Comparison of ENCODE assay signal across 12 cellular contexts in genomic region chr21:15617968-15618367, GRCh38.
A peak's percentile ranks its signal among the peaks of the same experiment; 100 is the strongest.
DNase-seq lines count a peak whose midpoint lies in the region; ATAC-seq and TF ChIP-seq lines count a peak whose summit lies in the region.
"Had no signal": no experiment of that assay in that cellular context is flagged by ENCODE, and none has a peak within 500 bp of the region (broad histone marks: within the 10 kb centered on the region; RNA-seq: fewer than 3 reads in every experiment).

No MANE protein-coding gene starts in this region.

- peak overlapping the region; percentile 68 for H3K27ac Mint-ChIP-seq in osteocyte (ENCODE audit: unreplicated experiment)

- no peak for TF ChIP-seq CTCF in fibroblast of lung (conservative IDR thresholded peaks at IDR 0.05 in 1 of 2, IDR thresholded peaks at IDR 0.05 in 1 of 2; ENCODE audit: low read depth in 1 of 2, low read length in 2 of 2)
- no peak for TF ChIP-seq CTCF in osteocyte (IDR thresholded peaks at IDR 0.05)
- no peak for TF ChIP-seq CTCF in spleen (IDR thresholded peaks at IDR 0.05 in 8 of 11, conservative IDR thresholded peaks at IDR 0.05 in 3 of 11)

- ATAC-seq in HG02938 (IDR thresholded peaks at IDR 0.05; ENCODE audit: unreplicated experiment), result no peak

- intact Hi-C loops in spleen (cut with DNase I; ENCODE audit: low total_unique reads), result no loop called here

- no peaks in the 10 kb centered on the region for H3K79me2 ChIP-seq in fibroblast of lung (ENCODE audit: control insufficient read depth, insufficient read depth, low read length)

- H3K27me3 Mint-ChIP-seq in osteocyte (ENCODE audit: unreplicated experiment), result no peaks in the 10 kb centered on the region

- H3K4me3 Mint-ChIP-seq in osteocyte (ENCODE audit: unreplicated experiment), result no peak overlapping the region

- peak; percentile 59 to 69 for DNase-seq in HAP-1 (ENCODE audit: low spot score in 2 of 2)
- peak; percentile 72 to 82 for DNase-seq in SJSA1 (ENCODE audit: low read depth in 1 of 2, low spot score in 2 of 2)
- DNase-seq in fibroblast of lung (ENCODE audit: low read depth in 2 of 2), result peak; percentile 76 to 81
- DNase-seq in osteocyte (ENCODE audit: extremely low spot score, unreplicated experiment), result no peak
- DNase-seq in D341Med (ENCODE audit: low spot score), result no peak
- no peak for DNase-seq in spleen
- DNase-seq in NCI-H146 treated with DMSO at 0.1 percent for 48 hours (lab: John Stamatoyannopoulos, UW; ENCODE audit: unreplicated experiment), result no peak
- DNase-seq: central memory CD4-positive, alpha-beta T cell; head of caudate nucleus; Kasumi-1; stomach had no signal

- in situ Hi-C loops in HAP-1 (cut with MboI; ENCODE audit: low sequenced_read_pairs), result no loop called here

- no peak overlapping the region for H2AFZ ChIP-seq in fibroblast of lung (ENCODE audit: low read length)

- H3K9me3 ChIP-seq in HAP-1, result no peaks in the 10 kb centered on the region
- no peaks in the 10 kb centered on the region for H3K9me3 ChIP-seq in SJSA1 (replicated peaks)
- H3K9me3 ChIP-seq in fibroblast of lung (ENCODE audit: control insufficient read depth, insufficient read depth, low read depth, low read length), result no peaks in the 10 kb centered on the region
- H3K9me3 ChIP-seq in spleen, result no peaks in the 10 kb centered on the region
- H3K9me3 ChIP-seq: stomach had no signal

- TF ChIP-seq POLR2A in spleen (IDR thresholded peaks at IDR 0.05), result no peak

- no peaks in the 10 kb centered on the region for H3K27me3 ChIP-seq in HAP-1 (ENCODE audit: low read depth)
- no peaks in the 10 kb centered on the region for H3K27me3 ChIP-seq in SJSA1 (replicated peaks)
- no peaks in the 10 kb centered on the region for H3K27me3 ChIP-seq in fibroblast of lung (ENCODE audit: control insufficient read depth, insufficient read depth, low read length)
- no peaks in the 10 kb centered on the region for H3K27me3 ChIP-seq in spleen (replicated peaks in 1 of 7)
- H3K27me3 ChIP-seq: stomach had no signal

- H3K4me3 ChIP-seq in HAP-1 (no peak overlapping the region), SJSA1 (no peak overlapping the region), fibroblast of lung (replicated peaks in 1 of 4; ENCODE audit: control extremely low read depth in 1 of 4, insufficient read depth in 1 of 4, low read depth in 3 of 4, low read length in 4 of 4) (no peak overlapping the region), spleen (no peak overlapping the region)
- H3K4me3 ChIP-seq: stomach had no signal

- H3K27ac ChIP-seq in SJSA1 (peak overlapping the region; percentile 93), fibroblast of lung (ENCODE audit: insufficient read depth, low read length) (no peak overlapping the region), spleen (no peak overlapping the region)
- H3K27ac ChIP-seq: stomach had no signal

- no peaks in the 10 kb centered on the region for H4K20me1 ChIP-seq in fibroblast of lung (ENCODE audit: control insufficient read depth, extremely low read depth, insufficient read depth, low read length)

- 42 to 82% (median 63%) methylated on average over 3 of the region's 3 CpGs for WGBS in spleen, 5 donors

- no peak overlapping the region for H3K9ac ChIP-seq in fibroblast of lung (ENCODE audit: insufficient read depth, low read length)

- H3K4me1 ChIP-seq in HAP-1 (peaks cover 12% of the 10 kb centered on the region), SJSA1 (replicated peaks) (peaks cover 20% of the 10 kb centered on the region), fibroblast of lung (ENCODE audit: control insufficient read depth, extremely low read depth, insufficient read depth, low read length) (no peaks in the 10 kb centered on the region), spleen (no peaks in the 10 kb centered on the region)
- H3K4me1 ChIP-seq: stomach had no signal

- peaks cover 26% of the 10 kb centered on the region for H3K4me1 Mint-ChIP-seq in osteocyte (ENCODE audit: unreplicated experiment)

- H3K36me3 ChIP-seq in HAP-1 (replicated peaks), result no peaks in the 10 kb centered on the region
- no peaks in the 10 kb centered on the region for H3K36me3 ChIP-seq in SJSA1
- H3K36me3 ChIP-seq in fibroblast of lung (ENCODE audit: control insufficient read depth, insufficient read depth, low read length), result no peaks in the 10 kb centered on the region
- H3K36me3 ChIP-seq in spleen, result no peaks in the 10 kb centered on the region
- H3K36me3 ChIP-seq: stomach had no signal

- H3K4me2 ChIP-seq in fibroblast of lung (ENCODE audit: extremely low read depth, insufficient read depth, low read length), result no peak overlapping the region

- H3K36me3 Mint-ChIP-seq in osteocyte (ENCODE audit: unreplicated experiment), result no peaks in the 10 kb centered on the region

- H3K9me3 Mint-ChIP-seq in osteocyte (ENCODE audit: unreplicated experiment), result peaks cover 7% of the 10 kb centered on the region

Comparison
In these comparisons a context has a peak if more than half of its experiments do, and no peak if none do; other contexts are left out.
1. DNase-seq: peak in HAP-1 (2 of 2), SJSA1 (2 of 2) and fibroblast of lung (2 of 2); none in osteocyte (single experiment), D341Med (single experiment), spleen (single experiment) and NCI-H146 treated with DMSO at 0.1 percent for 48 hours (single experiment).